Comparison of ENCODE assay signal across 9 cellular contexts in the genomic region with DNA sequence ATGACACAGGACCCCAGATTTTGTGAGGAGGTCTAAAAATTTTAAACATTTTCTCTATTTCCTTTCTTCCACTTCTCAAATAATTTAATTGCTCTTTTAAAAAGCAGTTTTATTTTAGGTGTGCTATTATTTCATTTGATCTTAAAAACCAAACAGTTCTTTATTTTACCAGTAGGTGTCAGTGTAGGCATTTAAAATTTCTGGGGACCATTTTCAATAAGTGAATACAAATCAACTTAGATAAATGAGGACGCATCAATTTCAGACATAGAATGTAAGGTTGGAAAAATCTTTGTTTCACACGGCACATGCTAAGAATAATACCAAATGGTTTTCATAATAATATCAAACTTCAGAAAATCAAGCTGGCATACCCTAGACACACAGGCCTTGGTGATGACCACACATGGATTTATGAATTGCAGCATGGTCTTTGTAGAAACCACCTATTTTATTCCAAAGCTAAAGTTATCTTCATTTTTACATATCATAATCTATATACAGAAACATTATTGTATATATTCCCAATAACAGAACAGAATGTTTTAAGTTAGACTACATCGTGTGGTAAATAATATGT.
DNase-seq lines count a peak whose midpoint lies in the region; ATAC-seq and TF ChIP-seq lines count a peak whose summit lies in the region.
"Had no signal": no experiment of that assay in that cellular context is flagged by ENCODE, and none has a peak within 500 bp of the region (broad histone marks: within the 10 kb centered on the region; RNA-seq: fewer than 3 reads in every experiment).

No MANE protein-coding gene starts in this region.

- H3K9ac ChIP-seq in SK-N-SH, result no peak overlapping the region

- no peak overlapping the region for H3K4me2 ChIP-seq in SK-N-SH

- H3K4me3 ChIP-seq in LNCaP clone FGC (ENCODE audit: low read depth, low read length) (no peak overlapping the region), SK-N-SH (ENCODE audit: low read depth in 2 of 2, low read length in 1 of 2) (no peak overlapping the region; a peak in 1 of 4 replicates), thyroid gland (replicated peaks in 1 of 3) (no peak overlapping the region)

- H3F3A ChIP-seq in SK-N-SH (replicated peaks; ENCODE audit: insufficient read depth), result no peaks in the 10 kb centered on the region

- 39% methylated on average over 3 of the region's 3 CpGs for WGBS in SK-N-SH (ENCODE audit: low lambda C conversion rate)
- WGBS in thyroid gland, 2 donors, result 49 to 58% methylated on average over 3 of the region's 3 CpGs

- POLR2A ChIA-PET in SK-N-SH (lab: Yijun Ruan, JAX), result no interaction called here

- H3K9me3 Mint-ChIP-seq in activated CD4-positive, alpha-beta T cell treated with anti-CD3 and anti-CD28 coated beads, Interleukin-2, amount 10 ng/mL, durations not matched to agents 24 days and 14 days, result no peaks in the 10 kb centered on the region
- H3K9me3 Mint-ChIP-seq: IgD-negative memory B cell had no signal

- no peaks in the 10 kb centered on the region for H3K4me1 Mint-ChIP-seq in activated CD4-positive, alpha-beta T cell treated with anti-CD3 and anti-CD28 coated beads, Interleukin-2, amount 10 ng/mL, durations not matched to agents 24 days and 14 days

- H3K27me3 Mint-ChIP-seq in activated CD4-positive, alpha-beta T cell treated with anti-CD3 and anti-CD28 coated beads, Interleukin-2, amount 10 ng/mL, durations not matched to agents 24 days and 14 days, result peaks cover 6% of the 10 kb centered on the region
- H3K27me3 Mint-ChIP-seq: IgD-negative memory B cell had no signal

- no peaks in the 10 kb centered on the region for H3K9me2 ChIP-seq in SK-N-SH

- TF ChIP-seq EP300 in SK-N-SH (IDR thresholded peaks at IDR 0.05; ENCODE audit: borderline replicate concordance in 1 of 2, low read depth in 1 of 2, low read length in 1 of 2), result no peak

- intact Hi-C loops in thyroid gland (cut with DNase I), result loop anchor here (5.0 kb wide), 1 partner anchor 589 kb away; no protein-coding TSS in a partner anchor
- intact Hi-C loops in activated CD4-positive, alpha-beta T cell treated with anti-CD3 and anti-CD28 coated beads, Interleukin-2, amount 10 ng/mL, durations not matched to agents 24 days and 14 days (cut with micrococcal nuclease), result loop anchor here (1.0 to 5.0 kb wide), 3 partner anchors 587 to 1344 kb away; no protein-coding TSS in a partner anchor

- H3K79me2 ChIP-seq in SK-N-SH (ENCODE audit: insufficient read depth), result no peaks in the 10 kb centered on the region

- DNase-seq in DMS 273 treated with DMSO at 0.1 percent for 48 hours (lab: John Stamatoyannopoulos, UW) (peak; percentile 10), LNCaP clone FGC (ENCODE audit: low read depth) (peak; percentile 30), SK-N-SH (peak; percentile 27), glomerular visceral epithelial cell (ENCODE audit: extremely low spot score) (peak; percentile 37), thyroid gland (no peak), activated gamma-delta T cell (lab: John Stamatoyannopoulos, UW) (no peak)
- DNase-seq in activated CD4-positive, alpha-beta T cell treated with anti-CD3 and anti-CD28 coated beads, Interleukin-2, amount 10 ng/mL, durations not matched to agents 24 days and 14 days, result no peak
- DNase-seq in stimulated activated naive CD8-positive, alpha-beta T cell treated with anti-CD3 and anti-CD28 coated beads, Interleukin-15, Interleukin-2, amounts not matched to agents 100 U/mL and 50 U/mL, for 24 hours, result no peak

- H3K27ac ChIP-seq in SK-N-SH (ENCODE audit: low read depth in 2 of 2, low read length in 1 of 2) (no peak overlapping the region), thyroid gland (no peak overlapping the region)

- H3K36me3 Mint-ChIP-seq in activated CD4-positive, alpha-beta T cell treated with anti-CD3 and anti-CD28 coated beads, Interleukin-2, amount 10 ng/mL, durations not matched to agents 24 days and 14 days (ENCODE audit: low read depth), result no peaks in the 10 kb centered on the region
- H3K36me3 Mint-ChIP-seq: IgD-negative memory B cell had no signal

- H3K9me3 ChIP-seq in SK-N-SH, result no peaks in the 10 kb centered on the region
- no peaks in the 10 kb centered on the region for H3K9me3 ChIP-seq in thyroid gland

- no peaks in the 10 kb centered on the region for H3K4me1 ChIP-seq in SK-N-SH (ENCODE audit: control insufficient read depth in 1 of 2, insufficient read depth in 2 of 2, low read depth in 1 of 2, low read length in 1 of 2)
- no peaks in the 10 kb centered on the region for H3K4me1 ChIP-seq in thyroid gland

- no peak overlapping the region for H3K27ac Mint-ChIP-seq in activated CD4-positive, alpha-beta T cell treated with anti-CD3 and anti-CD28 coated beads, Interleukin-2, amount 10 ng/mL, durations not matched to agents 24 days and 14 days
- H3K27ac Mint-ChIP-seq: IgD-negative memory B cell had no signal

- H4K20me1 ChIP-seq in SK-N-SH (ENCODE audit: insufficient read depth), result no peaks in the 10 kb centered on the region

- CTCF ChIA-PET in SK-N-SH (lab: Yijun Ruan, JAX), result interaction anchor here (0.6 to 8.3 kb wide), 77 partner anchors 9 to 1345 kb away, joined by 3 to 94 read pairs (median 4); a partner anchor contains a TSS

- H3K27me3 ChIP-seq in SK-N-SH (ENCODE audit: insufficient read depth) (no peaks in the 10 kb centered on the region), thyroid gland (no peaks in the 10 kb centered on the region)

- no peak for ATAC-seq in stimulated activated naive CD8-positive, alpha-beta T cell treated with anti-CD3 and anti-CD28 coated beads, Interleukin-15, Interleukin-2, amounts not matched to agents 100 U/mL and 50 U/mL, for 24 hours

- no peak for TF ChIP-seq POLR2A in thyroid gland (IDR thresholded peaks at IDR 0.05)

- TF ChIP-seq CTCF in LNCaP clone FGC (IDR thresholded peaks at IDR 0.05; ENCODE audit: control insufficient read depth, extremely low read depth, insufficient read depth) (peak; percentile 46), SK-N-SH (IDR thresholded peaks at IDR 0.05) (peak; percentile 95), thyroid gland (IDR thresholded peaks at IDR 0.05) (peak in 4 of 6 experiments; percentile 37 to 69 (median 66))

- H2AFZ ChIP-seq in SK-N-SH (ENCODE audit: low read depth), result no peak overlapping the region

- H3K36me3 ChIP-seq in SK-N-SH (replicated peaks in 1 of 2; ENCODE audit: control insufficient read depth in 1 of 2, insufficient read depth in 2 of 2, low read length in 1 of 2) (no peaks in the 10 kb centered on the region), thyroid gland (no peaks in the 10 kb centered on the region)

- peak; percentile 85 for TF ChIP-seq RAD21 in SK-N-SH (IDR thresholded peaks at IDR 0.05; ENCODE audit: low read length)

- H3K4me3 Mint-ChIP-seq in activated CD4-positive, alpha-beta T cell treated with anti-CD3 and anti-CD28 coated beads, Interleukin-2, amount 10 ng/mL, durations not matched to agents 24 days and 14 days, result no peak overlapping the region
- H3K4me3 Mint-ChIP-seq: IgD-negative memory B cell had no signal

TF ChIP-seq in SK-N-SH, 30 proteins besides CTCF, POLR2A, EP300 and RAD21:
- TF ChIP-seq SMC3 (IDR thresholded peaks at IDR 0.05; ENCODE audit: low read depth, low read length), result peak; percentile 62
- TF ChIP-seq, protein P1, sequence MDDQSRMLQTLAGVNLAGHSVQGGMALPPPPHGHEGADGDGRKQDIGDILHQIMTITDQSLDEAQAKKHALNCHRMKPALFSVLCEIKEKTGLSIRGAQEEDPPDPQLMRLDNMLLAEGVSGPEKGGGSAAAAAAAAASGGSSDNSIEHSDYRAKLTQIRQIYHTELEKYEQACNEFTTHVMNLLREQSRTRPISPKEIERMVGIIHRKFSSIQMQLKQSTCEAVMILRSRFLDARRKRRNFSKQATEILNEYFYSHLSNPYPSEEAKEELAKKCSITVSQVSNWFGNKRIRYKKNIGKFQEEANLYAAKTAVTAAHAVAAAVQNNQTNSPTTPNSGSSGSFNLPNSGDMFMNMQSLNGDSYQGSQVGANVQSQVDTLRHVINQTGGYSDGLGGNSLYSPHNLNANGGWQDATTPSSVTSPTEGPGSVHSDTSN (IDR thresholded peaks at IDR 0.05), result no peak

Comparison
In these comparisons a context has a peak if more than half of its experiments do, and no peak if none do; other contexts are left out.
1. DNase-seq: peak in DMS 273 treated with DMSO at 0.1 percent for 48 hours (single experiment), LNCaP clone FGC (single experiment), SK-N-SH (single experiment) and glomerular visceral epithelial cell (single experiment); none in thyroid gland (0 of 2), activated CD4-positive, alpha-beta T cell treated with anti-CD3 and anti-CD28 coated beads, Interleukin-2, amount 10 ng/mL, durations not matched to agents 24 days and 14 days (single experiment), activated gamma-delta T cell (single experiment) and stimulated activated naive CD8-positive, alpha-beta T cell treated with anti-CD3 and anti-CD28 coated beads, Interleukin-15, Interleukin-2, amounts not matched to agents 100 U/mL and 50 U/mL, for 24 hours (single experiment).
2. Peak in every context shown above with its lines, with median percentiles within 50 percentile points of each other: CTCF ChIP-seq.